Comparison of ENCODE assay signal across 10 cellular contexts in the genomic region with DNA sequence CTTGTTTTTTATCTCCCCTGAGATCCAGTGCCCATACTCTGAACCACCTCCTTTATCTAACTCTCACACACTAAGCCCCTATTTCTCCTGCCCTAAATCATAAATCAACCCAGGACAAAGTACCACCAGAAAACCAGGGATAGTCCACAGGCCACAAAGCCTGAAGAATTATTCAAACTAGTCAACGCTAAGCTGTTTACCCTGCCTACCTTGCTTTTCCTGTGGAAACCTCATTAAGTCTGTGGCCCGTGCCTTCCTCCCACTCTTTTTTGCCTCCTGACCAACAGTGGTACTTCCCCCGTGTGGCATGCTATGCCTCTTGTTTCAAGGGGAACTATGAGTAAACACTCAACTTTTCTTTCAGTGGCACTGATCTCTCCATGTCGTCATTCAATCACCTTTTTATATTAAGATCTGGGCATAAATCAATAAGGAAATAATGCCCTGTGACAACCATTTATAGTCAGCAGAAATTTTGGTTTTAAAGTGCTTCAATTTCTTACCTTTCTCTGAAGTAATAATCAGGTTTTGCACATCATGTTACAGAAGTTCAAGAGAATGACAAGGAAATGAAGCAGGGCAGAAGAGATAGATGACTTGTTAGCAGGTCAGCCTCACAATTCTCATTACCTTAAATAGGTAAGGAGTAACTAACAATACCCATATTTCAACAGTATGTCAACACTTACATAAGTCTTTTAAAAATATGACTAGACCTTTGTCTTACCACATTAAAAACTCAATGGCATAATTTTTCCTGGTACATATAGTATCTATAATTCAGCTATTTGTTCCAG. TPM values are rescaled to one million over a fixed set of nuclear protein-coding genes. Genes with fewer than 3 reads are reported as not detected.
A peak's percentile ranks its signal among the peaks of the same experiment; 100 is the strongest.
DNase-seq lines count a peak whose midpoint lies in the region; FAIRE-seq and TF ChIP-seq lines count a peak whose summit lies in the region.
"Had no signal": no experiment of that assay in that cellular context is flagged by ENCODE, and none has a peak within 500 bp of the region (broad histone marks: within the 10 kb centered on the region; RNA-seq: fewer than 3 reads in every experiment).

No MANE protein-coding gene starts in this region.

- no peak for TF ChIP-seq POLR2A in stomach (IDR thresholded peaks at IDR 0.05)

- H3K36me3 Mint-ChIP-seq in activated naive CD4-positive, alpha-beta T cell treated with anti-CD3 and anti-CD28 coated beads, Interleukin-2, amount 10 ng/mL, durations not matched to agents 7 days and 5 days: peaks cover 21% of the 10 kb centered on the region

- H3K36me3 ChIP-seq in stomach: peaks cover 0 to 19% (median 4%) of the 10 kb centered on the region in 4 donors

- TF ChIP-seq EP300 in stomach (IDR thresholded peaks at IDR 0.05): no peak

- H3K4me3 Mint-ChIP-seq in activated naive CD4-positive, alpha-beta T cell treated with anti-CD3 and anti-CD28 coated beads, Interleukin-2, amount 10 ng/mL, durations not matched to agents 7 days and 5 days: no peak overlapping the region

- H3K4me3 ChIP-seq in stomach: no peak overlapping the region
- H3K4me3 ChIP-seq: A549 had no signal

- 31 to 55% (median 43%) methylated on average over 4 of the region's 4 CpGs for whole genome bisulfite sequencing in stomach, 5 donors

- CTCF ChIA-PET in activated naive CD4-positive, alpha-beta T cell treated with anti-CD3 and anti-CD28 coated beads, Interleukin-2, amount 10 ng/mL, durations not matched to agents 7 days and 5 days (lab: Charles Lee): interaction anchor here (0.8 kb wide), 1 partner anchor 115 kb away, joined by 3 read pairs; no protein-coding TSS in a partner anchor

- TF ChIP-seq CTCF in stomach (IDR thresholded peaks at IDR 0.05): no peak

- peak; percentile 21 for DNase-seq in NCI-H345 (lab: John Stamatoyannopoulos, UW)
- no peak for DNase-seq in NCI-H345 treated with DMSO at 0.1 percent for 48 hours (lab: John Stamatoyannopoulos, UW; ENCODE audit: unreplicated experiment)
- DNase-seq in RCC 7860 (ENCODE audit: low spot score): peak; percentile 39
- DNase-seq in activated naive CD4-positive, alpha-beta T cell treated with anti-CD3 and anti-CD28 coated beads, Interleukin-2, amount 10 ng/mL, durations not matched to agents 7 days and 5 days: peak; percentile 49
- peak in 2 of 3 donors; percentile 16 for DNase-seq in stimulated activated CD4-positive, alpha-beta T cell treated with anti-CD3 and anti-CD28 coated beads, TNF-alpha, amount 100 ng/mL, for 1 hour (ENCODE audit: low read depth in 3 of 3, low spot score in 1 of 3)
- DNase-seq in C1 segment of cervical spinal cord (lab: John Stamatoyannopoulos, UW): no peak
- DNase-seq in stomach: no peak
- no peak for DNase-seq in HTR-8/SVneo (ENCODE audit: insufficient read length, low spot score)

- no peaks in the 10 kb centered on the region for H3K9me3 Mint-ChIP-seq in activated naive CD4-positive, alpha-beta T cell treated with anti-CD3 and anti-CD28 coated beads, Interleukin-2, amount 10 ng/mL, durations not matched to agents 7 days and 5 days

- peak; percentile 17 for FAIRE-seq in RCC 7860 (lab: Jason Lieb, UNC)
- FAIRE-seq in HTR-8/SVneo (lab: Jason Lieb, UNC): no peak
- FAIRE-seq: A549, keratinocyte had no signal

- H3K27ac ChIP-seq in stomach: no peak overlapping the region
- H3K27ac ChIP-seq: A549 had no signal

- intact Hi-C loops in stomach (cut with DNase I; ENCODE audit: low total_unique reads): no loop called here

- H3K4me1 ChIP-seq in stomach: peaks cover 0 to 16% (median 8%) of the 10 kb centered on the region in 4 donors
- H3K4me1 ChIP-seq: A549 had no signal

- H3K27me3 Mint-ChIP-seq in activated naive CD4-positive, alpha-beta T cell treated with anti-CD3 and anti-CD28 coated beads, Interleukin-2, amount 10 ng/mL, durations not matched to agents 7 days and 5 days: no peaks in the 10 kb centered on the region

- no peaks in the 10 kb centered on the region for H3K27me3 ChIP-seq in stomach

- peak overlapping the region; percentile 62 for H3K27ac Mint-ChIP-seq in activated naive CD4-positive, alpha-beta T cell treated with anti-CD3 and anti-CD28 coated beads, Interleukin-2, amount 10 ng/mL, durations not matched to agents 7 days and 5 days

- H3K9me3 ChIP-seq in stomach: no peaks in the 10 kb centered on the region
- H3K9me3 ChIP-seq: A549 had no signal

- peaks cover 29% of the 10 kb centered on the region for H3K4me1 Mint-ChIP-seq in activated naive CD4-positive, alpha-beta T cell treated with anti-CD3 and anti-CD28 coated beads, Interleukin-2, amount 10 ng/mL, durations not matched to agents 7 days and 5 days

RNA-seq across cellular contexts. Expression of a gene that starts 32.1 kb away (rescaled TPM):
- total RNA-seq in stomach: 10 to 100 TPM; 11.1 to 38.2 (median 14.5) TPM
- 1 to 10 TPM; 2.9 to 3.6 (median 3.6) TPM for polyA plus RNA-seq in stomach

Comparison
In these comparisons a context has a peak if more than half of its experiments do, and no peak if none do; other contexts are left out.
1. DNase-seq: peak in NCI-H345 (single experiment), RCC 7860 (single experiment), activated naive CD4-positive, alpha-beta T cell treated with anti-CD3 and anti-CD28 coated beads, Interleukin-2, amount 10 ng/mL, durations not matched to agents 7 days and 5 days (single experiment) and stimulated activated CD4-positive, alpha-beta T cell treated with anti-CD3 and anti-CD28 coated beads, TNF-alpha, amount 100 ng/mL, for 1 hour (2 of 3); none in NCI-H345 treated with DMSO at 0.1 percent for 48 hours (single experiment), C1 segment of cervical spinal cord (0 of 14), stomach (single experiment) and HTR-8/SVneo (single experiment).